Comparison of ENCODE assay signal across 10 cellular contexts in genomic region chr10:29471483-29471859, GRCh38.
DNase-seq lines count a peak whose midpoint lies in the region; ATAC-seq and TF ChIP-seq lines count a peak whose summit lies in the region.
"Had no signal": no experiment of that assay in that cellular context is flagged by ENCODE, and none has a peak within 500 bp of the region (broad histone marks: within the 10 kb centered on the region; RNA-seq: fewer than 3 reads in every experiment).

No MANE protein-coding gene starts in this region.

- no peaks in the 10 kb centered on the region for H3K9me3 ChIP-seq in A673 (ENCODE audit: low read depth, low read length, poor library complexity, severe bottlenecking)
- no peaks in the 10 kb centered on the region for H3K9me3 ChIP-seq in adipocyte (ENCODE audit: control insufficient read depth, low read length)
- H3K9me3 ChIP-seq: upper lobe of left lung had no signal

- H3K27me3 ChIP-seq in A673 (replicated peaks; ENCODE audit: insufficient read depth, low read depth, low read length, poor library complexity) (no peaks in the 10 kb centered on the region), adipocyte (replicated peaks; ENCODE audit: control insufficient read depth, insufficient read depth, low read length) (no peaks in the 10 kb centered on the region), kidney epithelial cell (ENCODE audit: control insufficient read depth, insufficient read depth, low read length) (no peaks in the 10 kb centered on the region)
- H3K27me3 ChIP-seq: upper lobe of left lung had no signal

- CTCF ChIA-PET in A673 (lab: Charles Lee): interaction anchor here (0.8 kb wide), 1 partner anchor 808 kb away, joined by 3 read pairs; no protein-coding TSS in a partner anchor

- intact Hi-C loops in A673 (cut with micrococcal nuclease; ENCODE audit: unreplicated experiment): no loop called here

- DNase-seq in A673 (ENCODE audit: low spot score): peak; percentile 46
- DNase-seq in HK-2 (ENCODE audit: unreplicated experiment): peak; percentile 33
- peak; percentile 60 for DNase-seq in adipocyte (ENCODE audit: low read depth)
- DNase-seq in kidney epithelial cell (ENCODE audit: low read depth): peak; percentile 51
- no peak for DNase-seq in DMS 273 (lab: John Stamatoyannopoulos, UW; ENCODE audit: unreplicated experiment)
- DNase-seq: NCI-H526, upper lobe of left lung had no signal

- ATAC-seq in GM19035 (IDR thresholded peaks at IDR 0.05; ENCODE audit: unreplicated experiment) (no peak), GM18858 (IDR thresholded peaks at IDR 0.05; ENCODE audit: unreplicated experiment) (no peak), GM21825 (IDR thresholded peaks at IDR 0.05; ENCODE audit: unreplicated experiment) (no peak)

- H3K4me1 ChIP-seq in A673 (ENCODE audit: insufficient read depth, low read length, poor library complexity, severe bottlenecking): peaks cover 29% of the 10 kb centered on the region
- peaks cover 43% of the 10 kb centered on the region for H3K4me1 ChIP-seq in adipocyte (ENCODE audit: control insufficient read depth, insufficient read depth, low read length)
- H3K4me1 ChIP-seq: upper lobe of left lung had no signal

- H3K27ac ChIP-seq in A673 (ENCODE audit: low read depth, low read length, poor library complexity, severe bottlenecking): peak overlapping the region; percentile 27
- H3K27ac ChIP-seq: upper lobe of left lung had no signal

- POLR2A ChIA-PET in A673 (lab: Charles Lee; ENCODE audit: low non-redundant PET): interaction anchor here (0.6 kb wide), 1 partner anchor 761 kb away, joined by 4 read pairs; no protein-coding TSS in a partner anchor

- H3K4me3 ChIP-seq in A673 (ENCODE audit: low read depth, low read length, poor library complexity, severe bottlenecking): no peak overlapping the region
- H3K4me3 ChIP-seq in adipocyte (ENCODE audit: low read length): no peak overlapping the region
- H3K4me3 ChIP-seq in kidney epithelial cell (ENCODE audit: low read depth, low read length): no peak overlapping the region
- H3K4me3 ChIP-seq: upper lobe of left lung had no signal

- H3K9ac ChIP-seq in adipocyte (ENCODE audit: low read length): peak overlapping the region; percentile 20

- no TSS peak for BruUV-seq in A673 (replicated peaks; lab: Mats Ljungman, UMichigan)

- H3K36me3 ChIP-seq in A673 (ENCODE audit: insufficient read depth, low read length, poor library complexity, severe bottlenecking): peaks cover 20% of the 10 kb centered on the region
- peaks cover 77% of the 10 kb centered on the region for H3K36me3 ChIP-seq in adipocyte (ENCODE audit: control insufficient read depth, insufficient read depth, low read length, severe bottlenecking)
- peaks cover 5% of the 10 kb centered on the region for H3K36me3 ChIP-seq in kidney epithelial cell (ENCODE audit: control insufficient read depth, insufficient read depth, low read length)

- TF ChIP-seq CTCF in A673 (conservative IDR thresholded peaks at IDR 0.05; ENCODE audit: low read depth, low read length) (no peak), kidney epithelial cell (IDR thresholded peaks at IDR 0.05; ENCODE audit: insufficient read depth, low read length, poor library complexity, severe bottlenecking) (no peak)
